Comparison of ENCODE assay signal across 1 cellular context in the genomic region with DNA sequence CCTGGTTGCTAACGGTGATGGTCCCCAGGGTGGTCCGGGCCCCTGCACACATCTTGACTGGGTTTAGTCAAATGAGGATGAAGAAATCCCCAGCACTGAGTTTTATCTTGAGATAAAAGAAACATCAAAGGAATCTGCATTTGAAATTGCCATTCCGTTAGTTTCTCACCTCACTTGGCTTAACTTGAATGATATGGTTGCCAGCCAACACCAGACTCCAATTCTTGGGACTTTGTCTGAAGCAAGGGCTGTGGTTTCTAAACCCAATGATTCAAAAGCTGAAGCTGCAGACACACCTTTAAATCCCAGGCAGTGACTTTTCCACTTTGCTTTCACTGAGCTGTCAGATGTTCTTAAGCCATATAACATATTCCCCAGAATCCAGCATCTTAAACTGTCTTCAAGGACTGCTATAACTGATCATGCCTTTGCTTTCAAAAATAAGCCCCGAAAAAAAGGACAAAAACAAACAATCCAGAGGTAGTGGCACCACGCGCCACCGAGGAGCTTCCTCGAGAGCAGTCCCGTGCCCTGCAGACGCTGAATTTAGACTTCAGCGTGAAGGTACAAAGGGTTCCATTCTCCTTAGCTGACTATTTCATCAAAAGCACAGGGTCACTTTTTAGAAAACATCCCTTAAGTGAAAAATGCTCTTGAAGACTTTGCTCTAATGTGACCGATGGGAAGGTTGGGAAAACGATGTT.
TF ChIP-seq lines count a peak whose summit lies in the region.

No MANE protein-coding gene starts in this region.

TF ChIP-seq in GM23338, 12 proteins besides CTCF, POLR2A, EP300 and RAD21 (continued from another document):
- TF ChIP-seq, protein P1, sequence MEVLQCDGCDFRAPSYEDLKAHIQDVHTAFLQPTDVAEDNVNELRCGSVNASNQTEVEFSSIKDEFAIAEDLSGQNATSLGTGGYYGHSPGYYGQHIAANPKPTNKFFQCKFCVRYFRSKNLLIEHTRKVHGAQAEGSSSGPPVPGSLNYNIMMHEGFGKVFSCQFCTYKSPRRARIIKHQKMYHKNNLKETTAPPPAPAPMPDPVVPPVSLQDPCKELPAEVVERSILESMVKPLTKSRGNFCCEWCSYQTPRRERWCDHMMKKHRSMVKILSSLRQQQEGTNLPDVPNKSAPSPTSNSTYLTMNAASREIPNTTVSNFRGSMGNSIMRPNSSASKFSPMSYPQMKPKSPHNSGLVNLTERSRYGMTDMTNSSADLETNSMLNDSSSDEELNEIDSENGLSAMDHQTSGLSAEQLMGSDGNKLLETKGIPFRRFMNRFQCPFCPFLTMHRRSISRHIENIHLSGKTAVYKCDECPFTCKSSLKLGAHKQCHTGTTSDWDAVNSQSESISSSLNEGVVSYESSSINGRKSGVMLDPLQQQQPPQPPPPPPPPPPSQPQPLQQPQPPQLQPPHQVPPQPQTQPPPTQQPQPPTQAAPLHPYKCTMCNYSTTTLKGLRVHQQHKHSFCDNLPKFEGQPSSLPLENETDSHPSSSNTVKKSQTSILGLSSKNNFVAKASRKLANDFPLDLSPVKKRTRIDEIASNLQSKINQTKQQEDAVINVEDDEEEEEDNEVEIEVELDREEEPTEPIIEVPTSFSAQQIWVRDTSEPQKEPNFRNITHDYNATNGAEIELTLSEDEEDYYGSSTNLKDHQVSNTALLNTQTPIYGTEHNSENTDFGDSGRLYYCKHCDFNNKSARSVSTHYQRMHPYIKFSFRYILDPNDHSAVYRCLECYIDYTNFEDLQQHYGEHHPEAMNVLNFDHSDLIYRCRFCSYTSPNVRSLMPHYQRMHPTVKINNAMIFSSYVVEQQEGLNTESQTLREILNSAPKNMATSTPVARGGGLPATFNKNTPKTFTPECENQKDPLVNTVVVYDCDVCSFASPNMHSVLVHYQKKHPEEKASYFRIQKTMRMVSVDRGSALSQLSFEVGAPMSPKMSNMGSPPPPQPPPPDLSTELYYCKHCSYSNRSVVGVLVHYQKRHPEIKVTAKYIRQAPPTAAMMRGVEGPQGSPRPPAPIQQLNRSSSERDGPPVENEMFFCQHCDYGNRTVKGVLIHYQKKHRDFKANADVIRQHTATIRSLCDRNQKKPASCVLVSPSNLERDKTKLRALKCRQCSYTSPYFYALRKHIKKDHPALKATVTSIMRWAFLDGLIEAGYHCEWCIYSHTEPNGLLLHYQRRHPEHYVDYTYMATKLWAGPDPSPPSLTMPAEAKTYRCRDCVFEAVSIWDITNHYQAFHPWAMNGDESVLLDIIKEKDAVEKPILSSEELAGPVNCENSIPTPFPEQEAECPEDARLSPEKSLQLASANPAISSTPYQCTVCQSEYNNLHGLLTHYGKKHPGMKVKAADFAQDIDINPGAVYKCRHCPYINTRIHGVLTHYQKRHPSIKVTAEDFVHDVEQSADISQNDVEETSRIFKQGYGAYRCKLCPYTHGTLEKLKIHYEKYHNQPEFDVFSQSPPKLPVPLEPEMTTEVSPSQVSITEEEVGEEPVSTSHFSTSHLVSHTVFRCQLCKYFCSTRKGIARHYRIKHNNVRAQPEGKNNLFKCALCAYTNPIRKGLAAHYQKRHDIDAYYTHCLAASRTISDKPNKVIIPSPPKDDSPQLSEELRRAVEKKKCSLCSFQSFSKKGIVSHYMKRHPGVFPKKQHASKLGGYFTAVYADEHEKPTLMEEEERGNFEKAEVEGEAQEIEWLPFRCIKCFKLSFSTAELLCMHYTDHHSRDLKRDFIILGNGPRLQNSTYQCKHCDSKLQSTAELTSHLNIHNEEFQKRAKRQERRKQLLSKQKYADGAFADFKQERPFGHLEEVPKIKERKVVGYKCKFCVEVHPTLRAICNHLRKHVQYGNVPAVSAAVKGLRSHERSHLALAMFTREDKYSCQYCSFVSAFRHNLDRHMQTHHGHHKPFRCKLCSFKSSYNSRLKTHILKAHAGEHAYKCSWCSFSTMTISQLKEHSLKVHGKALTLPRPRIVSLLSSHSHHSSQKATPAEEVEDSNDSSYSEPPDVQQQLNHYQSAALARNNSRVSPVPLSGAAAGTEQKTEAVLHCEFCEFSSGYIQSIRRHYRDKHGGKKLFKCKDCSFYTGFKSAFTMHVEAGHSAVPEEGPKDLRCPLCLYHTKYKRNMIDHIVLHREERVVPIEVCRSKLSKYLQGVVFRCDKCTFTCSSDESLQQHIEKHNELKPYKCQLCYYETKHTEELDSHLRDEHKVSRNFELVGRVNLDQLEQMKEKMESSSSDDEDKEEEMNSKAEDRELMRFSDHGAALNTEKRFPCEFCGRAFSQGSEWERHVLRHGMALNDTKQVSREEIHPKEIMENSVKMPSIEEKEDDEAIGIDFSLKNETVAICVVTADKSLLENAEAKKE (CRISPR knock-in tag; IDR thresholded peaks at IDR 0.05): no peak
- no peak for TF ChIP-seq ZNF331 (CRISPR knock-in tag; IDR thresholded peaks at IDR 0.05; ENCODE audit: low read depth)
- no peak for TF ChIP-seq CREB1 (CRISPR knock-in tag; IDR thresholded peaks at IDR 0.05; ENCODE audit: low read depth)
- TF ChIP-seq EZH2phosphoT487 (IDR thresholded peaks at IDR 0.05; ENCODE audit: unreplicated experiment): no peak
- TF ChIP-seq NANOG (IDR thresholded peaks at IDR 0.05; ENCODE audit: borderline replicate concordance): no peak
TF ChIP-seq in GM23338: peak in this region for 0.
